Comparison of ENCODE assay signal across 27 cellular contexts in the genomic region with DNA sequence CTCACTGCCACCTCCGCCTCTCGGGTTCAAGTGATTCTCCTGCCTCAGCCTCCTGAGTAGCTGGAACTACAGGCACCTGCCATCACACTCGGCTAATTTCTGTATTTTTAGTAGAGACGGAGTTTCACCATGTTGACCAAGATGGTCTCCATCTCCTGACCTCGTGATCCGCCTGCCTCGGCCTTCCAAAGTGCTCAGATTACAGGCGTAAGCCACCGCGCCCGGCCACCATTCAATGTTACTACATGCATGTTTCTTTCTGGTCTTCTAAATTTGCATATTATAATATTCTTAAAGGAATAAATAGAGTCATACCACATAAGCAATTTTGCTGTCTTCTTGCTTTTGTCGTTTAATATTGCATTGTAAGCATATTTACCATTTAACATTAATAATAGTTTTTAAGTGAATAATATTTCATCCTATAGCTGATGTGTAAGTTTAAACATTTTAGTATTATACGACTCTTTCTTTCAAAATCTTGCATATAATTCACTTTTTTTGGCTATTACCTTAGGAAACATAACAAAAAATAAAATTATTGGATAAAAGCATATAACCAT.
DNase-seq lines count a peak whose midpoint lies in the region; ATAC-seq, FAIRE-seq and TF ChIP-seq lines count a peak whose summit lies in the region.
"Had no signal": no experiment of that assay in that cellular context is flagged by ENCODE, and none has a peak within 500 bp of the region (broad histone marks: within the 10 kb centered on the region; RNA-seq: fewer than 3 reads in every experiment).

No MANE protein-coding gene starts in this region.

- no peaks in the 10 kb centered on the region for H4K20me1 ChIP-seq in IMR-90 (ENCODE audit: insufficient read depth, low read length)
- no peaks in the 10 kb centered on the region for H4K20me1 ChIP-seq in K562 (replicated peaks; ENCODE audit: control insufficient read depth, insufficient read depth, low read length)
- H4K20me1 ChIP-seq: BLaER1 treated with 17β-estradiol and CSF1 and Interleukin-3, amounts not matched to agents 10 nM and 100 nM had no signal

- WGBS in A549 (ENCODE audit: missing lambda C conversion rate), result 51% methylated on average over 13 of the region's 13 CpGs
- 85% methylated on average over 2 of the region's 13 CpGs; no CpG with 5 or more reads in 1 of the 2 experiments for WGBS in IMR-90 (ENCODE audit: extremely low coverage in 2 of 2, insufficient read length in 1 of 2), 2 experiments
- 0% methylated on average over 11 of the region's 13 CpGs for WGBS in K562 (ENCODE audit: insufficient coverage, low coverage, missing lambda C conversion rate)

- no peak overlapping the region for H3K4me3 Mint-ChIP-seq in chondrocyte (ENCODE audit: unreplicated experiment)
- H3K4me3 Mint-ChIP-seq: B cell; CD4-positive, alpha-beta T cell; CD8-positive, alpha-beta T cell had no signal

- intact Hi-C loops in IMR-90 (cut with micrococcal nuclease), result no loop called here
- intact Hi-C loops in K562 (cut with micrococcal nuclease), result no loop called here

- TF ChIP-seq CTCF in A549 (IDR thresholded peaks at IDR 0.05) (no peak), IMR-90 (conservative IDR thresholded peaks at IDR 0.05; ENCODE audit: low read depth, low read length) (no peak), K562 (IDR thresholded peaks at IDR 0.05 in 2 of 3, conservative IDR thresholded peaks at IDR 0.05 in 1 of 3; ENCODE audit: insufficient read depth in 2 of 3, low read depth in 1 of 3, low read length in 3 of 3) (no peak), chondrocyte (IDR thresholded peaks at IDR 0.05) (no peak)

- H4K91ac ChIP-seq in IMR-90 (ENCODE audit: insufficient read depth, low read depth, low read length), result no peak overlapping the region

- ATAC-seq in A549 (no peak), IMR-90 (ENCODE audit: low read depth) (no peak), K562 (no peak)
- ATAC-seq: CD8-positive, alpha-beta T cell; GM12878 had no signal

- H2BK15ac ChIP-seq in IMR-90 (ENCODE audit: low read depth, low read length), result no peak overlapping the region

- H3K27ac ChIP-seq in A549 (no peak overlapping the region), IMR-90 (ENCODE audit: insufficient read depth, low read length) (no peak overlapping the region), K562 (ENCODE audit: extremely low read depth, low read depth, low read length) (no peak overlapping the region)
- H3K27ac ChIP-seq: BLaER1 treated with 17β-estradiol and CSF1 and Interleukin-3, amounts not matched to agents 10 nM and 100 nM; C4-2B had no signal

- H2AFZ ChIP-seq in IMR-90 (replicated peaks; ENCODE audit: low read length, poor library complexity), result no peak overlapping the region
- H2AFZ ChIP-seq in K562 (ENCODE audit: low read depth, low read length), result no peak overlapping the region

- H3K4me2 ChIP-seq in A549 (no peak overlapping the region), IMR-90 (ENCODE audit: low read depth, low read length) (no peak overlapping the region), K562 (ENCODE audit: insufficient read depth, low read length) (no peak overlapping the region)
- H3K4me2 ChIP-seq: BLaER1 treated with 17β-estradiol and CSF1 and Interleukin-3, amounts not matched to agents 10 nM and 100 nM had no signal

- FAIRE-seq in A549 (lab: Jason Lieb, UNC) (no peak), K562 (lab: Jason Lieb, UNC) (no peak)
- FAIRE-seq: A204.1, D721Med, GM12878, GM12892, GM18507, GM19239 had no signal

- CTCF ChIA-PET in A549 (lab: Yijun Ruan, JAX), result no interaction called here
- CTCF ChIA-PET in IMR-90 (lab: Yijun Ruan, JAX), result no interaction called here
- CTCF ChIA-PET in K562 (lab: Yijun Ruan, JAX; ENCODE audit: low intra/inter-chr PET ratio), result no interaction called here

- POLR2A ChIA-PET in A549 (lab: Yijun Ruan, JAX) (no interaction called here), IMR-90 (lab: Charles Lee; ENCODE audit: unreplicated experiment) (no interaction called here), K562 (lab: Yijun Ruan, JAX) (no interaction called here)

- peaks cover 7% of the 10 kb centered on the region for H3K9me3 Mint-ChIP-seq in chondrocyte (ENCODE audit: low read depth)

- no peak for DNase-seq in A549 (ENCODE audit: low read depth in 1 of 2, low spot score in 1 of 2)
- DNase-seq in IMR-90, result no peak
- DNase-seq in K562 (ENCODE audit: extremely low read depth in 1 of 4, low spot score in 3 of 4), result no peak
- DNase-seq in GM19238 (ENCODE audit: insufficient read length, low spot score), result no peak
- no peak for DNase-seq in chondrocyte (ENCODE audit: low spot score)
- DNase-seq in DMS 273 treated with DMSO at 0.1 percent for 48 hours (lab: John Stamatoyannopoulos, UW), result no peak
- DNase-seq: 8988T; AML-193; Caco-2; Calu3; CD4-positive, alpha-beta T cell; CD8-positive, alpha-beta T cell; DMS153; DMS53; DMS79; DND-41; EL; GDM1 had no signal

- H3K27me3 ChIP-seq in IMR-90 (ENCODE audit: control insufficient read depth, insufficient read depth, low read length) (no peaks in the 10 kb centered on the region), K562 (ENCODE audit: control insufficient read depth in 2 of 2, insufficient read depth in 2 of 2, low read length in 2 of 2) (no peaks in the 10 kb centered on the region)
- H3K27me3 ChIP-seq: BLaER1 treated with 17β-estradiol and CSF1 and Interleukin-3, amounts not matched to agents 10 nM and 100 nM had no signal

- dilution Hi-C loops in IMR-90 (cut with HindIII; ENCODE audit: low sequenced_read_pairs, unreplicated experiment), result no loop called here

- H3K79me2 ChIP-seq in K562 (ENCODE audit: control insufficient read depth, insufficient read depth, low read length), result no peaks in the 10 kb centered on the region

- no peak overlapping the region for H2BK5ac ChIP-seq in IMR-90 (ENCODE audit: low read depth, low read length, poor library complexity, severe bottlenecking)

- H2AK5ac ChIP-seq in IMR-90 (ENCODE audit: low read depth, low read length), result no peak overlapping the region

- no peaks in the 10 kb centered on the region for H3K4me1 Mint-ChIP-seq in chondrocyte (ENCODE audit: low read depth)
- H3K4me1 Mint-ChIP-seq: B cell had no signal

- TF ChIP-seq RAD21 in A549 (conservative IDR thresholded peaks at IDR 0.05 in 1 of 2, IDR thresholded peaks at IDR 0.05 in 1 of 2) (no peak), IMR-90 (IDR thresholded peaks at IDR 0.05; ENCODE audit: low read length) (no peak), K562 (CRISPR knock-in tag; conservative IDR thresholded peaks at IDR 0.05 in 1 of 2, IDR thresholded peaks at IDR 0.05 in 1 of 2) (no peak)

- H4K8ac ChIP-seq in IMR-90 (ENCODE audit: low read depth in 2 of 2, low read length in 2 of 2), result no peak overlapping the region

- no peak overlapping the region for H3K23ac ChIP-seq in IMR-90 (ENCODE audit: low read depth, low read length)

- no peak overlapping the region for H3K9ac ChIP-seq in IMR-90 (ENCODE audit: low read depth, low read length)
- no peak overlapping the region for H3K9ac ChIP-seq in K562 (ENCODE audit: insufficient read depth in 1 of 2, low read depth in 2 of 2, low read length in 2 of 2)
- H3K9ac ChIP-seq: BLaER1 treated with 17β-estradiol and CSF1 and Interleukin-3, amounts not matched to agents 10 nM and 100 nM had no signal

- H3K36me3 ChIP-seq in IMR-90 (ENCODE audit: control insufficient read depth, insufficient read depth, low read length), result no peaks in the 10 kb centered on the region
- no peaks in the 10 kb centered on the region for H3K36me3 ChIP-seq in K562 (ENCODE audit: control insufficient read depth, insufficient read depth, low read length)
- H3K36me3 ChIP-seq: BLaER1 treated with 17β-estradiol and CSF1 and Interleukin-3, amounts not matched to agents 10 nM and 100 nM had no signal

- H3K27me3 Mint-ChIP-seq in chondrocyte (ENCODE audit: low read depth), result peaks cover 3% of the 10 kb centered on the region
- H3K27me3 Mint-ChIP-seq: B cell; CD4-positive, alpha-beta T cell had no signal

- H3K4me1 ChIP-seq in A549, result no peaks in the 10 kb centered on the region
- H3K4me1 ChIP-seq in IMR-90 (ENCODE audit: control insufficient read depth, insufficient read depth, low read length), result no peaks in the 10 kb centered on the region
- H3K4me1 ChIP-seq in K562 (replicated peaks in 1 of 2; ENCODE audit: control insufficient read depth in 2 of 2, insufficient read depth in 2 of 2, low read length in 2 of 2), result no peaks in the 10 kb centered on the region
- H3K4me1 ChIP-seq: BLaER1 treated with 17β-estradiol and CSF1 and Interleukin-3, amounts not matched to agents 10 nM and 100 nM; Caco-2 had no signal

- no peak overlapping the region for H2BK120ac ChIP-seq in IMR-90 (ENCODE audit: low read depth, low read length)

- H3K27ac Mint-ChIP-seq in chondrocyte (ENCODE audit: unreplicated experiment), result no peak overlapping the region
- H3K27ac Mint-ChIP-seq: B cell; CD4-positive, alpha-beta T cell; CD8-positive, alpha-beta T cell had no signal

- TF ChIP-seq POLR2A in A549 (IDR thresholded peaks at IDR 0.05; ENCODE audit: low read length) (no peak), IMR-90 (IDR thresholded peaks at IDR 0.05; ENCODE audit: low read depth, low read length) (no peak), K562 (conservative IDR thresholded peaks at IDR 0.05) (no peak)

- no peak overlapping the region for H3K4me3 ChIP-seq in A549
- H3K4me3 ChIP-seq in IMR-90 (ENCODE audit: insufficient read depth, low read depth, low read length), result no peak overlapping the region
- no peak overlapping the region for H3K4me3 ChIP-seq in K562
- H3K4me3 ChIP-seq: BLaER1 treated with 17β-estradiol and CSF1 and Interleukin-3, amounts not matched to agents 10 nM and 100 nM; GM12878 had no signal

- no peak overlapping the region for H3K18ac ChIP-seq in IMR-90 (ENCODE audit: low read depth, low read length)

- H3K4ac ChIP-seq in IMR-90 (ENCODE audit: low read depth, low read length), result no peak overlapping the region

- H3K9me3 ChIP-seq in A549, result no peaks in the 10 kb centered on the region
- peaks cover 4% of the 10 kb centered on the region; the same call in 1 of the 2 replicates for H3K9me3 ChIP-seq in IMR-90 (ENCODE audit: control insufficient read depth, insufficient read depth, low read length)
- H3K9me3 ChIP-seq in K562 (replicated peaks; ENCODE audit: control insufficient read depth, insufficient read depth, low read depth, low read length), result no peaks in the 10 kb centered on the region; the same call in 1 of the 2 replicates
- H3K9me3 ChIP-seq: BLaER1 treated with 17β-estradiol and CSF1 and Interleukin-3, amounts not matched to agents 10 nM and 100 nM; Caco-2 had no signal

- in situ Hi-C loops in IMR-90 (cut with MboI; ENCODE audit: low sequenced_read_pairs) (no loop called here), K562 (cut with MboI) (no loop called here)

- H3K14ac ChIP-seq in IMR-90 (replicated peaks; ENCODE audit: low read depth, low read length), result no peak overlapping the region

- H3K56ac ChIP-seq in IMR-90 (ENCODE audit: extremely low read depth, insufficient read depth, low read length), result no peak overlapping the region

- no peaks in the 10 kb centered on the region for H3K79me1 ChIP-seq in IMR-90 (ENCODE audit: low read depth in 1 of 2, low read length in 2 of 2)

- BruUV-seq in IMR-90 (replicated peaks; lab: Mats Ljungman, UMichigan) (no TSS peak), K562 (replicated peaks; lab: Mats Ljungman, UMichigan) (no TSS peak)

- no peak for TF ChIP-seq EP300 in A549 (IDR thresholded peaks at IDR 0.05)
- no peak for TF ChIP-seq EP300 in K562 (IDR thresholded peaks at IDR 0.05; ENCODE audit: low read length)

- H3K36me3 Mint-ChIP-seq in chondrocyte (ENCODE audit: low read depth), result no peaks in the 10 kb centered on the region
- H3K36me3 Mint-ChIP-seq: CD8-positive, alpha-beta T cell had no signal

- no peak overlapping the region for H4K5ac ChIP-seq in IMR-90 (ENCODE audit: low read depth, low read length)

- H3K9me1 ChIP-seq in IMR-90 (ENCODE audit: insufficient read depth, low read length) (no peaks in the 10 kb centered on the region), K562 (ENCODE audit: control insufficient read depth, insufficient read depth, low read length) (no peaks in the 10 kb centered on the region)

- H2AK9ac ChIP-seq in IMR-90 (replicated peaks; ENCODE audit: low read depth, low read length, poor library complexity), result no peak overlapping the region

- no peak overlapping the region for H2BK20ac ChIP-seq in IMR-90 (ENCODE audit: low read depth, low read length)
